ENCODE assay signal across 27 cellular contexts in genomic region chr11:63511349-63511748, GRCh38. TPM values are rescaled to one million over a fixed set of nuclear protein-coding genes. Genes with fewer than 3 reads are reported as not detected.
DNase-seq lines count a peak whose midpoint lies in the region; TF ChIP-seq lines count a peak whose summit lies in the region.
"Had no signal": no experiment of that assay in that cellular context is flagged by ENCODE, and none has a peak within 500 bp of the region (broad histone marks: within the 10 kb centered on the region; RNA-seq: fewer than 3 reads in every experiment).

No MANE protein-coding gene starts in this region.

- H3K4me3 Mint-ChIP-seq in endothelial cell (ENCODE audit: unreplicated experiment) (peak overlapping the region; percentile 42), nephron (no peak overlapping the region), osteocyte (ENCODE audit: unreplicated experiment) (no peak overlapping the region)
- H3K4me3 Mint-ChIP-seq: activated T-cell treated with anti-CD3 and anti-CD28 coated beads, Interleukin-2, amount 50 U/mL, for 24 hours; CD4-positive, alpha-beta memory T cell; T-helper 17 cell had no signal

- H3K4me1 Mint-ChIP-seq in endothelial cell (ENCODE audit: unreplicated experiment), result peaks cover 19% of the 10 kb centered on the region
- peaks cover 5% of the 10 kb centered on the region for H3K4me1 Mint-ChIP-seq in nephron
- H3K4me1 Mint-ChIP-seq in osteocyte (ENCODE audit: unreplicated experiment), result peaks cover 11% of the 10 kb centered on the region

- H3K27me3 ChIP-seq in NT2/D1 (ENCODE audit: insufficient read depth, insufficient read length) (peaks cover 3% of the 10 kb centered on the region), uterus (no peaks in the 10 kb centered on the region)
- H3K27me3 ChIP-seq: tibial artery had no signal

- H3K36me3 Mint-ChIP-seq in endothelial cell (ENCODE audit: low read depth, unreplicated experiment) (no peaks in the 10 kb centered on the region), nephron (ENCODE audit: low read depth) (no peaks in the 10 kb centered on the region), osteocyte (ENCODE audit: unreplicated experiment) (no peaks in the 10 kb centered on the region)
- H3K36me3 Mint-ChIP-seq: CD4-positive, alpha-beta memory T cell had no signal

- TF ChIP-seq CTCF in endothelial cell (IDR thresholded peaks at IDR 0.05; ENCODE audit: unreplicated experiment), result no peak
- TF ChIP-seq CTCF in nephron (IDR thresholded peaks at IDR 0.05; ENCODE audit: unreplicated experiment in 3 of 3), result no peak
- TF ChIP-seq CTCF in osteocyte (IDR thresholded peaks at IDR 0.05), result no peak
- TF ChIP-seq CTCF in uterus (IDR thresholded peaks at IDR 0.05), result no peak

- no peak overlapping the region for H3K27ac Mint-ChIP-seq in endothelial cell (ENCODE audit: unreplicated experiment)
- H3K27ac Mint-ChIP-seq in nephron, result peak overlapping the region in 2 of 3 experiments; percentile 40 to 67
- no peak overlapping the region for H3K27ac Mint-ChIP-seq in osteocyte (ENCODE audit: unreplicated experiment)
- H3K27ac Mint-ChIP-seq: activated T-cell treated with anti-CD3 and anti-CD28 coated beads, Interleukin-2, amount 50 U/mL, for 24 hours; T-helper 17 cell had no signal

- H3K9me3 ChIP-seq in NT2/D1 (ENCODE audit: insufficient read depth, low read length) (no peaks in the 10 kb centered on the region), uterus (no peaks in the 10 kb centered on the region)
- H3K9me3 ChIP-seq: SK-N-SH, spleen, tibial artery had no signal

- H3K9ac ChIP-seq in NT2/D1 (ENCODE audit: insufficient read length, low read depth), result peak overlapping the region; percentile 2
- H3K9ac ChIP-seq: GM23248, SK-N-SH had no signal

- H3K9me3 Mint-ChIP-seq in endothelial cell (ENCODE audit: unreplicated experiment) (no peaks in the 10 kb centered on the region), nephron (no peaks in the 10 kb centered on the region), osteocyte (ENCODE audit: unreplicated experiment) (no peaks in the 10 kb centered on the region)
- H3K9me3 Mint-ChIP-seq: activated T-cell treated with anti-CD3 and anti-CD28 coated beads, Interleukin-2, amount 50 U/mL, for 24 hours; CD4-positive, alpha-beta memory T cell had no signal

- H3K4me3 ChIP-seq in NT2/D1 (ENCODE audit: insufficient read length, low read depth) (no peak overlapping the region), uterus (no peak overlapping the region)
- H3K4me3 ChIP-seq: GM23248, spleen, tibial artery had no signal

- no peak for TF ChIP-seq POLR2A in uterus (IDR thresholded peaks at IDR 0.05)

- H3K27me3 Mint-ChIP-seq in endothelial cell (ENCODE audit: unreplicated experiment) (peaks cover 5% of the 10 kb centered on the region), nephron (ENCODE audit: low read depth) (peaks cover 4% of the 10 kb centered on the region), osteocyte (ENCODE audit: unreplicated experiment) (peaks cover 2% of the 10 kb centered on the region)
- H3K27me3 Mint-ChIP-seq: activated T-cell treated with anti-CD3 and anti-CD28 coated beads, Interleukin-2, amount 50 U/mL, for 24 hours; CD4-positive, alpha-beta memory T cell; T-helper 17 cell had no signal

- no peaks in the 10 kb centered on the region for H3K36me3 ChIP-seq in NT2/D1 (ENCODE audit: insufficient read depth, insufficient read length, low read length)
- no peaks in the 10 kb centered on the region for H3K36me3 ChIP-seq in uterus
- H3K36me3 ChIP-seq: tibial artery had no signal

- DNase-seq in NT2/D1 (ENCODE audit: low read depth, low spot score) (no peak), endothelial cell (ENCODE audit: low spot score) (no peak), NCI-H2107 (lab: John Stamatoyannopoulos, UW) (no peak), osteocyte (ENCODE audit: extremely low spot score, unreplicated experiment) (no peak), uterus (no peak), NCI-H2081 treated with DMSO at 0.1 percent for 48 hours (lab: John Stamatoyannopoulos, UW) (no peak)
- DNase-seq: activated CD4-positive, alpha-beta T cell treated with anti-CD3 and anti-CD28 coated beads for 4 hours; activated CD8-positive, alpha-beta memory T cell treated with anti-CD3 and anti-CD28 coated beads for 24 hours; activated T-cell treated with anti-CD3 and anti-CD28 coated beads, Interleukin-2, amount 50 U/mL, for 24 hours; CD4-positive, alpha-beta memory T cell; GM23248; KG1; kidney glomerular epithelial cell; mammary epithelial cell; NCI-H1436 treated with DMSO at 0.1 percent for 48 hours; NCI-H2171; NCI-H524 treated with DMSO at 0.1 percent for 48 hours; SK-N-SH; spleen; stimulated activated CD4-positive, alpha-beta T cell treated with anti-CD3 and anti-CD28 coated beads, Interleukin-4, amount 100 ng/mL, for 1 hour; stimulated activated naive CD4-positive, alpha-beta T cell treated with Interleukin-2 at 50 U/mL for 16 hours; T-helper 17 cell; tibial artery had no signal

- H3K27ac ChIP-seq in uterus, result no peak overlapping the region
- H3K27ac ChIP-seq: GM23248, spleen, tibial artery had no signal

- intact Hi-C loops in uterus (cut with DNase I; ENCODE audit: low total_unique reads), result no loop called here

- H3K4me1 ChIP-seq in NT2/D1 (ENCODE audit: insufficient read depth, insufficient read length), result peaks cover 27% of the 10 kb centered on the region
- no peaks in the 10 kb centered on the region for H3K4me1 ChIP-seq in uterus

RNA-seq across cellular contexts. Expression of gene LGALS12, which starts 5.5 kb away (rescaled TPM):
- total RNA-seq in endothelial cell (ENCODE audit: unreplicated experiment) (0.67 TPM), osteocyte (not detected in 2 replicates), uterus (not detected)
- total RNA-seq: bronchial epithelial cell; CD4-positive, alpha-beta memory T cell; GM23248; HT-29; mammary epithelial cell; renal cortical epithelial cell had no signal

RNA-seq across cellular contexts. Expression of gene PLAAT5, which starts 20.4 kb away (rescaled TPM):
- total RNA-seq in endothelial cell (ENCODE audit: unreplicated experiment), result 3.8 TPM
- not detected in 2 replicates for total RNA-seq in osteocyte
- total RNA-seq in uterus, result 1 to 10 TPM in 2 of 4 donors, under 1 TPM in 1, not detected in 1; 0.29 to 4.2 (median 3.7) TPM
- total RNA-seq: bronchial epithelial cell; CD4-positive, alpha-beta memory T cell; GM23248 had no signal

RNA-seq across cellular contexts. Expression of gene PLAAT4, which starts 25.3 kb away (rescaled TPM):
- not detected for total RNA-seq in endothelial cell (ENCODE audit: unreplicated experiment)
- total RNA-seq in osteocyte, result 7.3 and 8.5 TPM in 2 replicates
- total RNA-seq in uterus, result 10 to 100 TPM in 3 of 4 donors, 1 to 10 TPM in 1; 3.6 to 30.3 (median 22.9) TPM

RNA-seq across cellular contexts. Expression of gene PLAAT2, which starts 51.8 kb away (rescaled TPM):
- total RNA-seq in endothelial cell (ENCODE audit: unreplicated experiment) (not detected), osteocyte (not detected in 2 replicates), uterus (not detected)
- total RNA-seq: CD4-positive, alpha-beta memory T cell; GM23248; renal cortical epithelial cell had no signal

Comparison
In these comparisons a context has a peak if more than half of its experiments do, and no peak if none do; other contexts are left out.
1. H3K27ac Mint-ChIP-seq: peak in nephron (2 of 3); none in endothelial cell (single experiment) and osteocyte (single experiment).